ENCODE assay signal across 14 cellular contexts in the genomic region with DNA sequence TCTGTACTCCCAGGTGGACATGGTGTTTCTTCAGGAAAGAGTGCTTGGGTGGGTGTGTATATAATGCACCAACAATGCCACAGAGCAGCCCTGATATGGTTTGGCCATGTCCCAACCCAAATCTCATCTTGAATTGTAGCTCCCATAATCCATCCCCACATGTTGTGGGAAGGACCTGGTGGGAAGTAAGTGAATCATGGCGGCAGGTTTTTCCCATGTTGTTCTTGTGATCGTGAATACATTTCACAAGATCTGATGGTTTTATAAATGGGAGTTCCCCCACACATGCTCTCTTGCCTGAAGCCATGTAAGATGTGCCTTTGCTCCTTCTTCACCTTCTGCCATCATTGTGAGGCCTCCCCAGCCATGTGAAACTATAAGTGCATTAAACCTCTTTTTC.
DNase-seq lines count a peak whose midpoint lies in the region; ATAC-seq and TF ChIP-seq lines count a peak whose summit lies in the region.
"Had no signal": no experiment of that assay in that cellular context is flagged by ENCODE, and none has a peak within 500 bp of the region (broad histone marks: within the 10 kb centered on the region; RNA-seq: fewer than 3 reads in every experiment).

No MANE protein-coding gene starts in this region.

- in situ Hi-C loops in astrocyte of the spinal cord (cut with HindIII; ENCODE audit: low sequenced_read_pairs), result no loop called here

- H3K36me3 Mint-ChIP-seq in MCF 10A (ENCODE audit: insufficient read depth, unreplicated experiment) (no peaks in the 10 kb centered on the region), WTC11 (no peaks in the 10 kb centered on the region)

- H3K9me3 Mint-ChIP-seq in MCF 10A (ENCODE audit: unreplicated experiment) (peaks cover 8% of the 10 kb centered on the region), WTC11 (peaks cover 23% of the 10 kb centered on the region)

- no peak for TF ChIP-seq POLR2A in breast epithelium (IDR thresholded peaks at IDR 0.05)

- DNase-seq in MCF 10A (ENCODE audit: unreplicated experiment), result peak; percentile 73
- DNase-seq in breast epithelium (ENCODE audit: low spot score in 2 of 2), result no peak
- peak; percentile 48 for DNase-seq in astrocyte of the spinal cord (ENCODE audit: low read depth, low spot score)
- no peak for DNase-seq in upper lobe of right lung
- DNase-seq in NCI-H345 (lab: John Stamatoyannopoulos, UW), result no peak
- no peak for DNase-seq in WTC11 (ENCODE audit: low spot score)
- no peak for DNase-seq in left lung
- DNase-seq: Caco-2, NCI-H1694 treated with DMSO at 0.1 percent for 48 hours, NCI-H774, nephron progenitor cell, thyroid gland had no signal

- H3K4me3 ChIP-seq in breast epithelium (no peak overlapping the region), astrocyte of the spinal cord (ENCODE audit: low read depth, low read length) (no peak overlapping the region), mucosa of rectum (ENCODE audit: low read length in 2 of 2) (no peak overlapping the region), upper lobe of right lung (no peak overlapping the region), left lung (no peak overlapping the region)
- H3K4me3 ChIP-seq: thyroid gland had no signal

- TF ChIP-seq CTCF in MCF 10A (IDR thresholded peaks at IDR 0.05; ENCODE audit: unreplicated experiment) (no peak), breast epithelium (IDR thresholded peaks at IDR 0.05) (no peak), astrocyte of the spinal cord (IDR thresholded peaks at IDR 0.05; ENCODE audit: low read depth, low read length) (no peak), upper lobe of right lung (IDR thresholded peaks at IDR 0.05) (no peak), WTC11 (IDR thresholded peaks at IDR 0.05) (no peak), left lung (IDR thresholded peaks at IDR 0.05) (no peak)

- H3K4me1 Mint-ChIP-seq in MCF 10A (ENCODE audit: insufficient read depth, unreplicated experiment) (peaks cover 67% of the 10 kb centered on the region), WTC11 (peaks cover 5% of the 10 kb centered on the region)

- H3K27me3 Mint-ChIP-seq in MCF 10A (ENCODE audit: insufficient read depth, unreplicated experiment) (no peaks in the 10 kb centered on the region), WTC11 (ENCODE audit: low read depth) (no peaks in the 10 kb centered on the region)

- CTCF ChIA-PET in MCF 10A (lab: Yijun Ruan, JAX), result interaction anchor here (0.6 to 1.7 kb wide), 11 partner anchors 20 to 580 kb away, joined by 3 to 5 read pairs (median 3); no protein-coding TSS in a partner anchor
- CTCF ChIA-PET in WTC11 (lab: Charles Lee), result no interaction called here

- H3K9ac ChIP-seq in mucosa of rectum (ENCODE audit: low read depth in 1 of 2, low read length in 2 of 2), result no peak overlapping the region

- no peaks in the 10 kb centered on the region for H3K9me3 ChIP-seq in breast epithelium
- H3K9me3 ChIP-seq in mucosa of rectum (ENCODE audit: control insufficient read depth in 2 of 2, low read length in 2 of 2), result no peaks in the 10 kb centered on the region
- no peaks in the 10 kb centered on the region for H3K9me3 ChIP-seq in upper lobe of right lung
- no peaks in the 10 kb centered on the region for H3K9me3 ChIP-seq in left lung
- H3K9me3 ChIP-seq: Caco-2, thyroid gland had no signal

- ATAC-seq in upper lobe of right lung (no peak), WTC11 (no peak), left lung (no peak)
- ATAC-seq: activated CD4-positive, CD25-positive, alpha-beta regulatory T cell treated with anti-CD3 and anti-CD28 coated beads, Interleukin-2, amount 50 U/mL, for 24 hours had no signal

- no TSS peak for BruUV-seq in MCF 10A (replicated peaks; lab: Mats Ljungman, UMichigan)

- H3K4me3 Mint-ChIP-seq in MCF 10A (ENCODE audit: unreplicated experiment), result peak overlapping the region; percentile 54
- H3K4me3 Mint-ChIP-seq in WTC11, result no peak overlapping the region
- H3K4me3 Mint-ChIP-seq: nephron progenitor cell had no signal

- H3K27ac ChIP-seq in breast epithelium (peak overlapping the region in 1 of 2 donors; percentile 73), mucosa of rectum (ENCODE audit: low read depth in 2 of 2, low read length in 2 of 2) (peak overlapping the region; percentile 74 to 75), upper lobe of right lung (peak overlapping the region; percentile 37), left lung (no peak overlapping the region)

- H3K4me1 ChIP-seq in breast epithelium (peaks cover 0 to 3% of the 10 kb centered on the region in 2 donors), mucosa of rectum (ENCODE audit: control insufficient read depth in 2 of 2, insufficient read depth in 2 of 2, low read length in 2 of 2) (no peaks in the 10 kb centered on the region), upper lobe of right lung (no peaks in the 10 kb centered on the region), left lung (no peaks in the 10 kb centered on the region)
- H3K4me1 ChIP-seq: thyroid gland had no signal

- H3K27ac Mint-ChIP-seq in MCF 10A (ENCODE audit: low read depth, unreplicated experiment), result peak overlapping the region; percentile 84
- H3K27ac Mint-ChIP-seq in WTC11, result no peak overlapping the region
- H3K27ac Mint-ChIP-seq: nephron progenitor cell had no signal

- POLR2A ChIA-PET in MCF 10A (lab: Yijun Ruan, JAX), result interaction anchor here (0.6 to 4.0 kb wide), 31 partner anchors 10 to 252 kb away, joined by 3 to 94 read pairs (median 5); a partner anchor contains a TSS
- POLR2A ChIA-PET in WTC11 (lab: Charles Lee), result no interaction called here

- no peaks in the 10 kb centered on the region for H3K27me3 ChIP-seq in breast epithelium
- H3K27me3 ChIP-seq in mucosa of rectum (ENCODE audit: control insufficient read depth in 2 of 2, insufficient read depth in 2 of 2, low read length in 2 of 2), result no peaks in the 10 kb centered on the region
- no peaks in the 10 kb centered on the region for H3K27me3 ChIP-seq in upper lobe of right lung
- H3K27me3 ChIP-seq in left lung, result no peaks in the 10 kb centered on the region
- H3K27me3 ChIP-seq: thyroid gland had no signal

- intact Hi-C loops in MCF 10A (cut with micrococcal nuclease), result loop anchor here (1.0 to 10.0 kb wide), 9 partner anchors 17 to 320 kb away; a partner anchor contains a TSS
- intact Hi-C loops in breast epithelium (cut with DNase I; ENCODE audit: low total_unique reads), result no loop called here
- intact Hi-C loops in upper lobe of right lung (cut with DNase I), result no loop called here
- intact Hi-C loops in left lung (cut with DNase I), result no loop called here

- H3K36me3 ChIP-seq in breast epithelium (no peaks in the 10 kb centered on the region), mucosa of rectum (ENCODE audit: control insufficient read depth in 2 of 2, insufficient read depth in 2 of 2, low read length in 2 of 2) (no peaks in the 10 kb centered on the region), upper lobe of right lung (no peaks in the 10 kb centered on the region), left lung (no peaks in the 10 kb centered on the region)
- H3K36me3 ChIP-seq: thyroid gland had no signal

TF ChIP-seq in WTC11, 78 proteins besides CTCF, POLR2A, EP300 and RAD21:
- TF ChIP-seq ZBTB21 (CRISPR knock-in tag; IDR thresholded peaks at IDR 0.05; ENCODE audit: borderline replicate concordance) (no peak), TP53 (CRISPR knock-in tag; IDR thresholded peaks at IDR 0.05) (no peak), MYBL2 (CRISPR knock-in tag; IDR thresholded peaks at IDR 0.05) (no peak), NFATC4 (CRISPR knock-in tag; IDR thresholded peaks at IDR 0.05) (no peak)
- TF ChIP-seq, protein P1, sequence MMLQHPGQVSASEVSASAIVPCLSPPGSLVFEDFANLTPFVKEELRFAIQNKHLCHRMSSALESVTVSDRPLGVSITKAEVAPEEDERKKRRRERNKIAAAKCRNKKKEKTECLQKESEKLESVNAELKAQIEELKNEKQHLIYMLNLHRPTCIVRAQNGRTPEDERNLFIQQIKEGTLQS (CRISPR knock-in tag; conservative IDR thresholded peaks at IDR 0.05), result no peak
- TF ChIP-seq, protein P2, sequence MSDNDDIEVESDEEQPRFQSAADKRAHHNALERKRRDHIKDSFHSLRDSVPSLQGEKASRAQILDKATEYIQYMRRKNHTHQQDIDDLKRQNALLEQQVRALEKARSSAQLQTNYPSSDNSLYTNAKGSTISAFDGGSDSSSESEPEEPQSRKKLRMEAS (CRISPR knock-in tag; IDR thresholded peaks at IDR 0.05), result no peak
- TF ChIP-seq, protein P3, sequence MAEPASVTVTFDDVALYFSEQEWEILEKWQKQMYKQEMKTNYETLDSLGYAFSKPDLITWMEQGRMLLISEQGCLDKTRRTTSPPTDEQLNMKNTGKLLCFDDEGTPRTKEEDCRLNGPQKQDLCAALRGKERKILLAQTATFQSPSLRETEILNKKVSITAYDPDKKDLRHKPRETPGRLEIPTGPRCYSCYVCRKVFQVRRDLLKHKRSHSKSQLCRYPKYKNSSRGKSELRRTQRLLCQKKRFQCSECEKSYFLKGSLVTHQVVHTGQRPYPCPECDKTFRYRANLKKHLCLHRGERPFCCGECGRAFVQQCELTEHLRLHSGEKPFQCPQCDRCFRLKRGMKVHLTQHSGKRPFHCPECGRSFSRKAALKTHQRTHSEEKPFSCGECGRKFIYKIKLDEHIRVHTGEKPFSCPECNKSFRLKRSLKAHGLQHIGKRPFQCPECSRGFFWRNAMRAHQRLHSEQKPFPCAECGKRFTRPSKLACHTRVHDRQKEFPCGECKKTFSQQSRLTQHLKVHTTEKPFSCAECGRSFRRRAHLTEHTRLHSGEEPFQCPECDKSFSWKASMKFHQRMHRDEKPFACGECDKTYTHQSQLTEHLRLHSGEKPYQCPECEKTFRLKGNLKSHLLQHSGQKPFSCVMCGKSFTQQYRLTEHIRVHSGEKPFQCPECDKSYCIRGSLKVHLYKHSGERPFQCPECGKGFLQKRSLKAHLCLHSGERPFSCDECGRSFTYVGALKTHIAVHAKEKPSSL (CRISPR knock-in tag; conservative IDR thresholded peaks at IDR 0.05), result no peak
- TF ChIP-seq, protein P4, sequence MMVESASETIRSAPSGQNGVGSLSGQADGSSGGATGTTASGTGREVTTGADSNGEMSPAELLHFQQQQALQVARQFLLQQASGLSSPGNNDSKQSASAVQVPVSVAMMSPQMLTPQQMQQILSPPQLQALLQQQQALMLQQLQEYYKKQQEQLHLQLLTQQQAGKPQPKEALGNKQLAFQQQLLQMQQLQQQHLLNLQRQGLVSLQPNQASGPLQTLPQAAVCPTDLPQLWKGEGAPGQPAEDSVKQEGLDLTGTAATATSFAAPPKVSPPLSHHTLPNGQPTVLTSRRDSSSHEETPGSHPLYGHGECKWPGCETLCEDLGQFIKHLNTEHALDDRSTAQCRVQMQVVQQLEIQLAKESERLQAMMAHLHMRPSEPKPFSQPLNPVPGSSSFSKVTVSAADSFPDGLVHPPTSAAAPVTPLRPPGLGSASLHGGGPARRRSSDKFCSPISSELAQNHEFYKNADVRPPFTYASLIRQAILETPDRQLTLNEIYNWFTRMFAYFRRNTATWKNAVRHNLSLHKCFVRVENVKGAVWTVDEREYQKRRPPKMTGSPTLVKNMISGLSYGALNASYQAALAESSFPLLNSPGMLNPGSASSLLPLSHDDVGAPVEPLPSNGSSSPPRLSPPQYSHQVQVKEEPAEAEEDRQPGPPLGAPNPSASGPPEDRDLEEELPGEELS (CRISPR knock-in tag; IDR thresholded peaks at IDR 0.05), result no peak

Comparison
In these comparisons a context has a peak if more than half of its experiments do, and no peak if none do; other contexts are left out.
1. DNase-seq: peak in MCF 10A (single experiment) and astrocyte of the spinal cord (single experiment); none in breast epithelium (0 of 2), upper lobe of right lung (single experiment), NCI-H345 (single experiment), WTC11 (single experiment) and left lung (0 of 2).
2. H3K27ac ChIP-seq: peak in mucosa of rectum (2 of 2) and upper lobe of right lung (single experiment); none in left lung (0 of 2).